ENCODE assay signal across 1 cellular context in the genomic region with DNA sequence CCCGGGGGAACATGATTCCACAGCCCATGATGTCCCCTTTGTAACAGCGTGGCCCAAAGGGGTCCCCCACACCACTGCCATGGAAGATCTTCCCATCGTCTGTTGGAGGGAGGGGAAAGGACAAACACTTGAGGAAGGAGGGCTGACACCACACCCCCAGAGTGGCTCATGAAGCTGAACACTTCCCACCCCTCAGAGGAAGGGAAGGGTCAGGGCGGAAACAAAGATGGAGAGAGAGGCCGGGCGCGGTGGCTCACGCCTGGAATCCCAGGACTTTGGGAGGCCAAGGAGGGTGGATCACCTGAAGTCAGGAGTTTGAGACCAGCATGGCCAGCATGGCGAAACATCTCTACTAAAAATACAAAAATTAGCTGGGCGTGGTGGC.
TF ChIP-seq lines count a peak whose summit lies in the region.

No MANE protein-coding gene starts in this region.

TF ChIP-seq in WTC11, 78 proteins besides CTCF, POLR2A, EP300 and RAD21 (continued from another document):
- TF ChIP-seq HMGXB4 (CRISPR knock-in tag; IDR thresholded peaks at IDR 0.05) = no peak
- no peak for TF ChIP-seq RORB (CRISPR knock-in tag; IDR thresholded peaks at IDR 0.05)
- no peak for TF ChIP-seq NFE2L1 (CRISPR knock-in tag; IDR thresholded peaks at IDR 0.05)
- TF ChIP-seq, protein P1, sequence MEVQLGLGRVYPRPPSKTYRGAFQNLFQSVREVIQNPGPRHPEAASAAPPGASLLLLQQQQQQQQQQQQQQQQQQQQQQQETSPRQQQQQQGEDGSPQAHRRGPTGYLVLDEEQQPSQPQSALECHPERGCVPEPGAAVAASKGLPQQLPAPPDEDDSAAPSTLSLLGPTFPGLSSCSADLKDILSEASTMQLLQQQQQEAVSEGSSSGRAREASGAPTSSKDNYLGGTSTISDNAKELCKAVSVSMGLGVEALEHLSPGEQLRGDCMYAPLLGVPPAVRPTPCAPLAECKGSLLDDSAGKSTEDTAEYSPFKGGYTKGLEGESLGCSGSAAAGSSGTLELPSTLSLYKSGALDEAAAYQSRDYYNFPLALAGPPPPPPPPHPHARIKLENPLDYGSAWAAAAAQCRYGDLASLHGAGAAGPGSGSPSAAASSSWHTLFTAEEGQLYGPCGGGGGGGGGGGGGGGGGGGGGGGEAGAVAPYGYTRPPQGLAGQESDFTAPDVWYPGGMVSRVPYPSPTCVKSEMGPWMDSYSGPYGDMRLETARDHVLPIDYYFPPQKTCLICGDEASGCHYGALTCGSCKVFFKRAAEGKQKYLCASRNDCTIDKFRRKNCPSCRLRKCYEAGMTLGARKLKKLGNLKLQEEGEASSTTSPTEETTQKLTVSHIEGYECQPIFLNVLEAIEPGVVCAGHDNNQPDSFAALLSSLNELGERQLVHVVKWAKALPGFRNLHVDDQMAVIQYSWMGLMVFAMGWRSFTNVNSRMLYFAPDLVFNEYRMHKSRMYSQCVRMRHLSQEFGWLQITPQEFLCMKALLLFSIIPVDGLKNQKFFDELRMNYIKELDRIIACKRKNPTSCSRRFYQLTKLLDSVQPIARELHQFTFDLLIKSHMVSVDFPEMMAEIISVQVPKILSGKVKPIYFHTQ (CRISPR knock-in tag; IDR thresholded peaks at IDR 0.05) = no peak
- no peak for TF ChIP-seq JAZF1 (CRISPR knock-in tag; IDR thresholded peaks at IDR 0.05)
- TF ChIP-seq NR1H2 (CRISPR knock-in tag; IDR thresholded peaks at IDR 0.05) = no peak
- TF ChIP-seq, protein P2, sequence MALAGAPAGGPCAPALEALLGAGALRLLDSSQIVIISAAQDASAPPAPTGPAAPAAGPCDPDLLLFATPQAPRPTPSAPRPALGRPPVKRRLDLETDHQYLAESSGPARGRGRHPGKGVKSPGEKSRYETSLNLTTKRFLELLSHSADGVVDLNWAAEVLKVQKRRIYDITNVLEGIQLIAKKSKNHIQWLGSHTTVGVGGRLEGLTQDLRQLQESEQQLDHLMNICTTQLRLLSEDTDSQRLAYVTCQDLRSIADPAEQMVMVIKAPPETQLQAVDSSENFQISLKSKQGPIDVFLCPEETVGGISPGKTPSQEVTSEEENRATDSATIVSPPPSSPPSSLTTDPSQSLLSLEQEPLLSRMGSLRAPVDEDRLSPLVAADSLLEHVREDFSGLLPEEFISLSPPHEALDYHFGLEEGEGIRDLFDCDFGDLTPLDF (CRISPR knock-in tag; IDR thresholded peaks at IDR 0.05) = no peak
- no peak for TF ChIP-seq PREB (CRISPR knock-in tag; IDR thresholded peaks at IDR 0.05; ENCODE audit: borderline replicate concordance)
- no peak for TF ChIP-seq SOX15 (CRISPR knock-in tag; IDR thresholded peaks at IDR 0.05)
- TF ChIP-seq FOXP4 (CRISPR knock-in tag; IDR thresholded peaks at IDR 0.05) = no peak
- no peak for TF ChIP-seq ZNF232 (CRISPR knock-in tag; IDR thresholded peaks at IDR 0.05)
- no peak for TF ChIP-seq TEAD4 (CRISPR knock-in tag; IDR thresholded peaks at IDR 0.05)
- no peak for TF ChIP-seq EMX1 (CRISPR knock-in tag; IDR thresholded peaks at IDR 0.05)
- no peak for TF ChIP-seq ELF4 (CRISPR knock-in tag; IDR thresholded peaks at IDR 0.05; ENCODE audit: low read depth)
- TF ChIP-seq ZNF423 (CRISPR knock-in tag; IDR thresholded peaks at IDR 0.05) = no peak
- no peak for TF ChIP-seq ERG (CRISPR knock-in tag; IDR thresholded peaks at IDR 0.05)
- no peak for TF ChIP-seq MXD4 (CRISPR knock-in tag; IDR thresholded peaks at IDR 0.05; ENCODE audit: borderline replicate concordance)
- TF ChIP-seq SMAD3 (CRISPR knock-in tag; IDR thresholded peaks at IDR 0.05; ENCODE audit: borderline replicate concordance) = no peak
